ENCODE assay signal across 8 cellular contexts in the genomic region with DNA sequence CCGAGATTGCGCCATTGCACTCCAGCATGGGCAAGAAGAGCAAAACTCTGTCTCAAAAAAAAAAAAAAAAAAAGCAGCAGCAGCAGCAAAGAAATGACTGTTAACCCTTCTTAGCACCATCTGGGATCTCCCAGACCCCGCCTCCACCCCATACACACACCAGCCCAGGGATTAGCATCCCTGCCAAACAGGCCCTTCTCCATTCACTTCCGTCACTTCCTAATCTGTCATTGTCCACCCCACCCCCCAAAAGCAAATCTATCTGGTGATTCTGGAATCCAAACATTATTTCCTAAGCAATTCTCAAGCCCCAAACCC. TPM values are rescaled to one million over a fixed set of nuclear protein-coding genes. Genes with fewer than 3 reads are reported as not detected.
DNase-seq lines count a peak whose midpoint lies in the region; ATAC-seq and TF ChIP-seq lines count a peak whose summit lies in the region.

No MANE protein-coding gene starts in this region.

- peaks cover 72 to 92% (median 87%) of the 10 kb centered on the region in 7 donors for H3K4me1 Mint-ChIP-seq in naive thymus-derived CD4-positive, alpha-beta T cell

- peak overlapping the region; percentile 53 to 91 (median 80) for H3K4me3 Mint-ChIP-seq in naive thymus-derived CD4-positive, alpha-beta T cell

- CTCF ChIA-PET in naive thymus-derived CD4-positive, alpha-beta T cell (lab: Charles Lee): interaction anchor here (0.6 to 7.3 kb wide), 6 partner anchors 8 to 158 kb away, joined by 3 to 62 read pairs (median 7); no protein-coding TSS in a partner anchor

- POLR2A ChIA-PET in naive thymus-derived CD4-positive, alpha-beta T cell (lab: Charles Lee): interaction anchor here (0.6 to 10.5 kb wide), 16 partner anchors 8 to 329 kb away, joined by 3 to 92 read pairs (median 6); partner anchors contain the start of genes C11orf98, CSKMT, EEF1G and HNRNPUL2

- peaks cover 0 to 8% (median 2%) of the 10 kb centered on the region in 5 donors for H3K36me3 Mint-ChIP-seq in naive thymus-derived CD4-positive, alpha-beta T cell

- peaks cover 64 to 69% of the 10 kb centered on the region in 2 donors for H3K4me1 ChIP-seq in naive thymus-derived CD4-positive, alpha-beta T cell (ENCODE audit: control insufficient read depth in 2 of 2, insufficient read depth in 2 of 2, low read length in 2 of 2)

- DNase-seq in AG10803 (ENCODE audit: low read depth) (peak; percentile 69), NCI-H2171 (lab: John Stamatoyannopoulos, UW) (peak; percentile 53), coronary artery (ENCODE audit: low spot score) (no peak)
- DNase-seq in naive thymus-derived CD4-positive, alpha-beta T cell: no peak
- DNase-seq in effector CD8-positive, alpha-beta T cell (lab: John Stamatoyannopoulos, UW): no peak
- DNase-seq in activated CD4-positive, CD25-positive, alpha-beta regulatory T cell treated with anti-CD3 and anti-CD28 coated beads, Interleukin-2, amount 50 U/mL, for 72 hours: no peak

- intact Hi-C loops in naive thymus-derived CD4-positive, alpha-beta T cell (cut with micrococcal nuclease): loop anchor here (1.0 to 10.0 kb wide), 5 partner anchors 303 to 1568 kb away; partner anchors contain the start of gene FTH1 (in 1 of the 2)

- peak overlapping the region; percentile 52 for H3K4me3 ChIP-seq in AG10803 (ENCODE audit: low read length)
- peak overlapping the region; percentile 57 for H3K4me3 ChIP-seq in coronary artery
- peak overlapping the region; percentile 23 for H3K4me3 ChIP-seq in naive thymus-derived CD4-positive, alpha-beta T cell (ENCODE audit: low read length)

- H3K27me3 Mint-ChIP-seq in naive thymus-derived CD4-positive, alpha-beta T cell: peaks cover 0 to 15% (median 0%) of the 10 kb centered on the region in 5 donors

- H3K36me3 ChIP-seq in naive thymus-derived CD4-positive, alpha-beta T cell (ENCODE audit: control insufficient read depth in 2 of 3, insufficient read depth in 3 of 3, low read length in 3 of 3): no peaks in the 10 kb centered on the region

- H3K27ac Mint-ChIP-seq in naive thymus-derived CD4-positive, alpha-beta T cell: peak overlapping the region; percentile 87 to 100 (median 98)

- TF ChIP-seq CTCF in AG10803 (conservative IDR thresholded peaks at IDR 0.05; ENCODE audit: low read length): no peak
- no peak for TF ChIP-seq CTCF in coronary artery (IDR thresholded peaks at IDR 0.05)

- no peak for ATAC-seq in naive thymus-derived CD4-positive, alpha-beta T cell
- ATAC-seq in GM21526 (IDR thresholded peaks at IDR 0.05; ENCODE audit: low FRiP score, unreplicated experiment) (no peak), GM21576 (IDR thresholded peaks at IDR 0.05; ENCODE audit: unreplicated experiment) (no peak)

- no peaks in the 10 kb centered on the region for H3K9me3 ChIP-seq in naive thymus-derived CD4-positive, alpha-beta T cell (ENCODE audit: control insufficient read depth in 2 of 3, low read length in 3 of 3)

- peak overlapping the region; percentile 93 to 95 for H3K27ac ChIP-seq in coronary artery
- peak overlapping the region; percentile 87 for H3K27ac ChIP-seq in naive thymus-derived CD4-positive, alpha-beta T cell (ENCODE audit: low read depth, low read length)

- H3K27me3 ChIP-seq in naive thymus-derived CD4-positive, alpha-beta T cell (ENCODE audit: control insufficient read depth in 2 of 2, insufficient read depth in 2 of 2, low read length in 2 of 2): no peaks in the 10 kb centered on the region

- peaks cover 0 to 5% (median 0%) of the 10 kb centered on the region in 11 donors for H3K9me3 Mint-ChIP-seq in naive thymus-derived CD4-positive, alpha-beta T cell

RNA-seq across cellular contexts. Expression of gene AHNAK, which starts 5.8 kb away (rescaled TPM):
- 100 to 1,000 TPM; 174 to 622 (median 243) TPM for total RNA-seq in naive thymus-derived CD4-positive, alpha-beta T cell
- polyA plus RNA-seq in naive thymus-derived CD4-positive, alpha-beta T cell: 1 to 10 TPM; 6.7 to 7.7 TPM

RNA-seq across cellular contexts. Expression of gene EEF1G, which starts 21.3 kb away (rescaled TPM):
- total RNA-seq in naive thymus-derived CD4-positive, alpha-beta T cell: 1,000 to 10,000 TPM; 1,186 to 2,550 (median 2,338) TPM
- polyA plus RNA-seq in naive thymus-derived CD4-positive, alpha-beta T cell: 1,000 to 10,000 TPM; 2,027 to 2,354 TPM

RNA-seq across cellular contexts. Expression of gene TUT1, which starts 38.9 kb away (rescaled TPM):
- 10 to 100 TPM; 34.5 to 54.6 (median 37.4) TPM for total RNA-seq in naive thymus-derived CD4-positive, alpha-beta T cell
- 10 to 100 TPM; 20.2 to 25.4 TPM for polyA plus RNA-seq in naive thymus-derived CD4-positive, alpha-beta T cell

RNA-seq across cellular contexts. Expression of gene MTA2, which starts 49.2 kb away (rescaled TPM):
- 100 to 1,000 TPM; 134 to 238 (median 199) TPM for total RNA-seq in naive thymus-derived CD4-positive, alpha-beta T cell
- 10 to 100 TPM; 25.6 to 46.4 TPM for polyA plus RNA-seq in naive thymus-derived CD4-positive, alpha-beta T cell

Comparison
In these comparisons a context has a peak if more than half of its experiments do, and no peak if none do; other contexts are left out.
1. DNase-seq: peak in AG10803 (single experiment) and NCI-H2171 (single experiment); none in coronary artery (single experiment), naive thymus-derived CD4-positive, alpha-beta T cell (0 of 9), effector CD8-positive, alpha-beta T cell (single experiment) and activated CD4-positive, CD25-positive, alpha-beta regulatory T cell treated with anti-CD3 and anti-CD28 coated beads, Interleukin-2, amount 50 U/mL, for 72 hours (single experiment).
2. Peak in every context shown above with its lines, with median percentiles within 50 percentile points of each other: H3K4me3 ChIP-seq.